In genomic region chr21:17513214-17514123, GRCh38 we compare ENCODE assay signal across 8 cellular contexts. TPM values are rescaled to one million over a fixed set of nuclear protein-coding genes. Genes with fewer than 3 reads are reported as not detected.
DNase-seq lines count a peak whose midpoint lies in the region; ATAC-seq, FAIRE-seq and TF ChIP-seq lines count a peak whose summit lies in the region.

No MANE protein-coding gene starts in this region.

- FAIRE-seq in bronchial epithelial cell (lab: Jason Lieb, UNC) (no peak), keratinocyte (lab: Jason Lieb, UNC) (peak; percentile 17), RCC 7860 (lab: Jason Lieb, UNC) (no peak)

- no peak for TF ChIP-seq CTCF in bronchial epithelial cell (IDR thresholded peaks at IDR 0.05; ENCODE audit: insufficient read depth, low read length, severe bottlenecking)
- TF ChIP-seq CTCF in keratinocyte (optimal IDR thresholded peaks at IDR 0.05 in 1 of 3, IDR thresholded peaks at IDR 0.05 in 1 of 3, conservative IDR thresholded peaks at IDR 0.05 in 1 of 3; ENCODE audit: extremely low read depth in 1 of 3, insufficient read depth in 2 of 3, low read length in 3 of 3): peak in 2 of 3 experiments; percentile 13 to 15

- no peaks in the 10 kb centered on the region for H3K9me1 ChIP-seq in keratinocyte (ENCODE audit: control insufficient read depth, extremely low read depth, insufficient read depth, low read length)

- no peaks in the 10 kb centered on the region for H4K20me1 ChIP-seq in keratinocyte (ENCODE audit: control insufficient read depth, extremely low read depth, insufficient read depth, low read length)

- no peaks in the 10 kb centered on the region for H3K27me3 ChIP-seq in bronchial epithelial cell (ENCODE audit: control insufficient read depth, insufficient read depth, low read length)
- no peaks in the 10 kb centered on the region for H3K27me3 ChIP-seq in keratinocyte (ENCODE audit: control insufficient read depth, extremely low read depth, insufficient read depth, low read length)

- peak overlapping the region; percentile 89 for H3K9ac ChIP-seq in keratinocyte (ENCODE audit: control insufficient read depth, extremely low read depth, insufficient read depth, low read length)

- H3K4me3 ChIP-seq in bronchial epithelial cell (ENCODE audit: low read depth, low read length) (peak overlapping the region; percentile 74), keratinocyte (ENCODE audit: control insufficient read depth in 2 of 3, extremely low read depth in 1 of 3, insufficient read depth in 2 of 3, low read depth in 1 of 3, low read length in 3 of 3) (peak overlapping the region; percentile 82 to 97 (median 90))

- no peaks in the 10 kb centered on the region for H3K36me3 ChIP-seq in bronchial epithelial cell (ENCODE audit: control insufficient read depth, insufficient read depth, low read length)
- H3K36me3 ChIP-seq in keratinocyte (ENCODE audit: control insufficient read depth in 2 of 2, extremely low read depth in 1 of 2, insufficient read depth in 2 of 2, low read length in 2 of 2): no peaks in the 10 kb centered on the region

- no peaks in the 10 kb centered on the region for H3K9me3 ChIP-seq in keratinocyte (ENCODE audit: control insufficient read depth, low read depth, low read length)

- H3K27ac ChIP-seq in keratinocyte (ENCODE audit: control insufficient read depth, insufficient read depth, low read length): peak overlapping the region; percentile 80

- peak; percentile 27 for ATAC-seq in GM19372 (IDR thresholded peaks at IDR 0.05; ENCODE audit: low read depth, unreplicated experiment)
- peak; percentile 2 for ATAC-seq in HG03469 (IDR thresholded peaks at IDR 0.05; ENCODE audit: unreplicated experiment)

- peaks cover 33% of the 10 kb centered on the region for H3K79me2 ChIP-seq in keratinocyte (ENCODE audit: control insufficient read depth, insufficient read depth, low read length)

- dilution Hi-C loops in keratinocyte (cut with MboI; ENCODE audit: extremely low pct_ligation_motif_present, low sequenced_read_pairs): no loop called here

- H2AFZ ChIP-seq in keratinocyte (ENCODE audit: control insufficient read depth, low read length): peak overlapping the region; percentile 66

- DNase-seq in Ammon's horn (ENCODE audit: low spot score) (peak; percentile 76), T-helper 2 cell (peak in 3 of 5 experiments; percentile 2 to 27 (median 4)), bronchial epithelial cell (ENCODE audit: low read depth) (peak; percentile 47), keratinocyte (ENCODE audit: low read depth, low spot score) (no peak), RCC 7860 (ENCODE audit: low spot score) (no peak)
- peak; percentile 26 for DNase-seq in stimulated activated CD4-positive, alpha-beta T cell treated with anti-CD3 and anti-CD28 coated beads, Interleukin-12 subunit alpha, Interleukin-12 subunit beta, amount 100 ng/mL, for 4 hours

- peak overlapping the region; percentile 99 for H3K4me2 ChIP-seq in keratinocyte (ENCODE audit: control insufficient read depth, extremely low read depth, insufficient read depth, low read depth, low read length)

- H3K4me1 ChIP-seq in keratinocyte (ENCODE audit: control insufficient read depth, extremely low read depth, insufficient read depth, low read length): peaks cover 20% of the 10 kb centered on the region

RNA-seq across cellular contexts. Expression of gene CXADR, which starts 0.6 kb away (rescaled TPM):
- total RNA-seq in bronchial epithelial cell: 27.9 and 43.5 TPM in 2 replicates
- polyA plus RNA-seq in keratinocyte: 35.5 to 42.6 TPM (median 37.3 TPM) in 3 replicates
- polyA plus RNA-seq in keratinocyte (2011; ENCODE audit: low read depth): 18.0 TPM
- 10.1 and 23.5 TPM in 2 replicates for polyA plus RNA-seq in keratinocyte (2011; cell fraction: cytosol; rRNA removed)
- 34.4 and 43.9 TPM in 2 replicates for polyA plus RNA-seq in keratinocyte (2011; cell fraction: nucleus; rRNA removed)
- 20.6 and 40.7 TPM in 2 replicates for polyA plus RNA-seq in keratinocyte (2012; ENCODE audit: low replicate concordance)
- 20.0 to 65.7 TPM (median 61.1 TPM) in 3 replicates for polyA minus RNA-seq in keratinocyte
- 43.7 TPM for polyA minus RNA-seq in keratinocyte (2011; cell fraction: cytosol; rRNA and poly(A)+ RNA removed)
- polyA minus RNA-seq in keratinocyte (2011; cell fraction: nucleus; rRNA and poly(A)+ RNA removed): 84.7 and 123 TPM in 2 replicates

Comparison
In these comparisons a context has a peak if more than half of its experiments do, and no peak if none do; other contexts are left out.
1. DNase-seq: peak in Ammon's horn (single experiment), T-helper 2 cell (3 of 5), bronchial epithelial cell (single experiment) and stimulated activated CD4-positive, alpha-beta T cell treated with anti-CD3 and anti-CD28 coated beads, Interleukin-12 subunit alpha, Interleukin-12 subunit beta, amount 100 ng/mL, for 4 hours (single experiment); none in keratinocyte (single experiment) and RCC 7860 (single experiment).